ENCODE assay signal across 17 cellular contexts in genomic region chr6:18035330-18035854, GRCh38. TPM values are rescaled to one million over a fixed set of nuclear protein-coding genes. Genes with fewer than 3 reads are reported as not detected.
"Had no signal": no experiment of that assay in that cellular context is flagged by ENCODE, and none has a peak within 500 bp of the region (broad histone marks: within the 10 kb centered on the region; RNA-seq: fewer than 3 reads in every experiment).

No MANE protein-coding gene starts in this region.

- H3K27ac ChIP-seq: foreskin keratinocyte, hepatocyte, sigmoid colon, skin epidermis, uterus had no signal

- H3K27me3 Mint-ChIP-seq: dendritic cell treated with granulocyte-macrophage colony-stimulating factor and Interleukin-4, amounts not matched to agents 40 ng/mL and 50 ng/mL, for 4 days; type B pancreatic cell had no signal

- H3K4me2 ChIP-seq: hepatocyte had no signal

- H3K9me3 Mint-ChIP-seq: dendritic cell treated with granulocyte-macrophage colony-stimulating factor and Interleukin-4, amounts not matched to agents 40 ng/mL and 50 ng/mL, for 4 days; effector memory CD8-positive, alpha-beta T cell; stimulated activated naive CD8-positive, alpha-beta T cell treated with anti-CD3 and anti-CD28 coated beads, Interleukin-15, amount 100 ng/mL, for 72 hours; type B pancreatic cell had no signal

- H3K27me3 ChIP-seq: foreskin keratinocyte, hepatocyte, sigmoid colon, uterus had no signal

- H3K4me3 Mint-ChIP-seq: dendritic cell treated with granulocyte-macrophage colony-stimulating factor and Interleukin-4, amounts not matched to agents 40 ng/mL and 50 ng/mL, for 4 days; effector memory CD8-positive, alpha-beta T cell; naive thymus-derived CD8-positive, alpha-beta T cell; stimulated activated naive B cell treated with anti-CD40 and anti-IgM and Interleukin-4, amounts not matched to agents 10 μg/mL and 1 μg/mL and 100 μg/mL, for 72 hours; stimulated activated naive CD8-positive, alpha-beta T cell treated with anti-CD3 and anti-CD28 coated beads, Interleukin-15, amount 100 ng/mL, for 72 hours; type B pancreatic cell had no signal

- ATAC-seq: effector memory CD8-positive, alpha-beta T cell; foreskin keratinocyte; naive thymus-derived CD8-positive, alpha-beta T cell; stimulated activated naive B cell treated with anti-CD40 and anti-IgM and Interleukin-4, amounts not matched to agents 10 μg/mL and 1 μg/mL and 100 μg/mL, for 72 hours; stimulated activated naive CD8-positive, alpha-beta T cell treated with anti-CD3 and anti-CD28 coated beads, Interleukin-15, amount 100 ng/mL, for 72 hours had no signal

- DNase-seq: effector memory CD8-positive, alpha-beta T cell; foreskin keratinocyte; head of caudate nucleus; mammary epithelial cell; naive thymus-derived CD8-positive, alpha-beta T cell; posterior cingulate gyrus; sigmoid colon; stimulated activated CD4-positive, alpha-beta T cell treated with anti-CD3 and anti-CD28 coated beads, Interleukin-2, amount 100 ng/mL, for 24 hours; stimulated activated CD4-positive, alpha-beta T cell treated with anti-CD3 and anti-CD28 coated beads, Interleukin-4, amount 100 ng/mL, for 4 hours; stimulated activated naive B cell treated with anti-CD40 and anti-IgM and Interleukin-4, amounts not matched to agents 10 μg/mL and 1 μg/mL and 100 μg/mL, for 72 hours; stimulated activated naive CD8-positive, alpha-beta T cell treated with anti-CD3 and anti-CD28 coated beads, Interleukin-15, amount 100 ng/mL, for 72 hours; uterus had no signal

- H3K4me3 ChIP-seq: hepatocyte, mucosa of descending colon, sigmoid colon, skin epidermis, uterus had no signal

- H3K36me3 ChIP-seq: sigmoid colon, uterus had no signal

- H2AFZ ChIP-seq: hepatocyte had no signal

- H3K36me3 Mint-ChIP-seq: naive thymus-derived CD8-positive, alpha-beta T cell; type B pancreatic cell had no signal

- H3K4me1 ChIP-seq: sigmoid colon, uterus had no signal

- H3K27ac Mint-ChIP-seq: dendritic cell treated with granulocyte-macrophage colony-stimulating factor and Interleukin-4, amounts not matched to agents 40 ng/mL and 50 ng/mL, for 4 days; effector memory CD8-positive, alpha-beta T cell; stimulated activated naive B cell treated with anti-CD40 and anti-IgM and Interleukin-4, amounts not matched to agents 10 μg/mL and 1 μg/mL and 100 μg/mL, for 72 hours; stimulated activated naive CD8-positive, alpha-beta T cell treated with anti-CD3 and anti-CD28 coated beads, Interleukin-15, amount 100 ng/mL, for 72 hours; type B pancreatic cell had no signal

- H3K79me2 ChIP-seq: hepatocyte had no signal

- H3K9me3 ChIP-seq: mucosa of descending colon, sigmoid colon, uterus had no signal

- H3K4me1 Mint-ChIP-seq: naive thymus-derived CD8-positive, alpha-beta T cell; stimulated activated naive B cell treated with anti-CD40 and anti-IgM and Interleukin-4, amounts not matched to agents 10 μg/mL and 1 μg/mL and 100 μg/mL, for 72 hours; stimulated activated naive CD8-positive, alpha-beta T cell treated with anti-CD3 and anti-CD28 coated beads, Interleukin-15, amount 100 ng/mL, for 72 hours had no signal

RNA-seq across cellular contexts. Expression of gene KIF13A, which starts 48.0 kb away (rescaled TPM):
- polyA plus RNA-seq: naive thymus-derived CD8-positive, alpha-beta T cell had no signal
